ENCODE assay signal across 7 cellular contexts in genomic region chr3:61358364-61358763, GRCh38.
DNase-seq lines count a peak whose midpoint lies in the region; ATAC-seq and FAIRE-seq lines count a peak whose summit lies in the region.

No MANE protein-coding gene starts in this region.

- peak; percentile 100 for ATAC-seq in GM19397 (IDR thresholded peaks at IDR 0.05; ENCODE audit: unreplicated experiment)
- peak; percentile 100 for ATAC-seq in HG03095 (IDR thresholded peaks at IDR 0.05; ENCODE audit: unreplicated experiment)
- peak; percentile 71 for ATAC-seq in naive thymus-derived CD4-positive, alpha-beta T cell
- no peak for ATAC-seq in activated CD4-positive, alpha-beta T cell treated with anti-CD3 and anti-CD28 coated beads for 36 hours

- H3K4me3 Mint-ChIP-seq in naive thymus-derived CD4-positive, alpha-beta T cell, result no peak overlapping the region
- H3K4me3 Mint-ChIP-seq in activated CD4-positive, alpha-beta T cell treated with anti-CD3 and anti-CD28 coated beads for 36 hours, result no peak overlapping the region

- H3K9me3 ChIP-seq in naive thymus-derived CD4-positive, alpha-beta T cell (ENCODE audit: control insufficient read depth in 2 of 3, low read length in 3 of 3), result no peaks in the 10 kb centered on the region

- H3K27ac Mint-ChIP-seq in naive thymus-derived CD4-positive, alpha-beta T cell, result no peak overlapping the region
- H3K27ac Mint-ChIP-seq in activated CD4-positive, alpha-beta T cell treated with anti-CD3 and anti-CD28 coated beads for 36 hours, result no peak overlapping the region

- peaks cover 0 to 4% (median 0%) of the 10 kb centered on the region in 5 donors for H3K36me3 Mint-ChIP-seq in naive thymus-derived CD4-positive, alpha-beta T cell
- no peaks in the 10 kb centered on the region for H3K36me3 Mint-ChIP-seq in activated CD4-positive, alpha-beta T cell treated with anti-CD3 and anti-CD28 coated beads for 36 hours (ENCODE audit: low read depth)

- H3K4me3 ChIP-seq in naive thymus-derived CD4-positive, alpha-beta T cell (ENCODE audit: low read length), result no peak overlapping the region

- intact Hi-C loops in naive thymus-derived CD4-positive, alpha-beta T cell (cut with micrococcal nuclease), result no loop called here
- intact Hi-C loops in activated CD4-positive, alpha-beta T cell treated with anti-CD3 and anti-CD28 coated beads for 36 hours (cut with DNase I, micrococcal nuclease), result no loop called here

- peaks cover 0 to 4% (median 0%) of the 10 kb centered on the region in 7 donors for H3K4me1 Mint-ChIP-seq in naive thymus-derived CD4-positive, alpha-beta T cell
- H3K4me1 Mint-ChIP-seq in activated CD4-positive, alpha-beta T cell treated with anti-CD3 and anti-CD28 coated beads for 36 hours, result no peaks in the 10 kb centered on the region

- FAIRE-seq in frontal cortex (lab: Jason Lieb, UNC), result no peak

- POLR2A ChIA-PET in naive thymus-derived CD4-positive, alpha-beta T cell (lab: Charles Lee), result no interaction called here
- POLR2A ChIA-PET in activated CD4-positive, alpha-beta T cell treated with anti-CD3 and anti-CD28 coated beads for 36 hours (lab: Charles Lee), result no interaction called here

- no peaks in the 10 kb centered on the region for H3K36me3 ChIP-seq in naive thymus-derived CD4-positive, alpha-beta T cell (ENCODE audit: control insufficient read depth in 2 of 3, insufficient read depth in 3 of 3, low read length in 3 of 3)

- DNase-seq in amygdala (lab: John Stamatoyannopoulos, UW) (peak in 53 of 56 donors; percentile 4 to 90 (median 54)), frontal cortex (ENCODE audit: low spot score in 2 of 2) (no peak), HK-2 (ENCODE audit: unreplicated experiment) (no peak)
- DNase-seq in naive thymus-derived CD4-positive, alpha-beta T cell, result no peak
- no peak for DNase-seq in activated CD4-positive, alpha-beta T cell treated with anti-CD3 and anti-CD28 coated beads for 36 hours

- CTCF ChIA-PET in naive thymus-derived CD4-positive, alpha-beta T cell (lab: Charles Lee), result no interaction called here
- CTCF ChIA-PET in activated CD4-positive, alpha-beta T cell treated with anti-CD3 and anti-CD28 coated beads for 36 hours (lab: Charles Lee), result no interaction called here

- peaks cover 0 to under 1% (median 0%) of the 10 kb centered on the region in 11 donors for H3K9me3 Mint-ChIP-seq in naive thymus-derived CD4-positive, alpha-beta T cell
- H3K9me3 Mint-ChIP-seq in activated CD4-positive, alpha-beta T cell treated with anti-CD3 and anti-CD28 coated beads for 36 hours (ENCODE audit: low read depth), result no peaks in the 10 kb centered on the region

- H3K4me1 ChIP-seq in naive thymus-derived CD4-positive, alpha-beta T cell (ENCODE audit: control insufficient read depth in 2 of 2, insufficient read depth in 2 of 2, low read length in 2 of 2), result no peaks in the 10 kb centered on the region

- H3K27me3 ChIP-seq in naive thymus-derived CD4-positive, alpha-beta T cell (ENCODE audit: control insufficient read depth in 2 of 2, insufficient read depth in 2 of 2, low read length in 2 of 2), result no peaks in the 10 kb centered on the region

- H3K27me3 Mint-ChIP-seq in naive thymus-derived CD4-positive, alpha-beta T cell, result peaks cover 3 to 18% (median 5%) of the 10 kb centered on the region in 5 donors
- H3K27me3 Mint-ChIP-seq in activated CD4-positive, alpha-beta T cell treated with anti-CD3 and anti-CD28 coated beads for 36 hours, result peaks cover 8% of the 10 kb centered on the region

- H3K27ac ChIP-seq in naive thymus-derived CD4-positive, alpha-beta T cell (ENCODE audit: low read depth, low read length), result no peak overlapping the region

Comparison
In these comparisons a context has a peak if more than half of its experiments do, and no peak if none do; other contexts are left out.
1. DNase-seq: peak in amygdala (53 of 56); none in naive thymus-derived CD4-positive, alpha-beta T cell (0 of 9), activated CD4-positive, alpha-beta T cell treated with anti-CD3 and anti-CD28 coated beads for 36 hours (single experiment), frontal cortex (0 of 2) and HK-2 (single experiment).